2 cellular contexts compared by ENCODE assay signal in the genomic region with DNA sequence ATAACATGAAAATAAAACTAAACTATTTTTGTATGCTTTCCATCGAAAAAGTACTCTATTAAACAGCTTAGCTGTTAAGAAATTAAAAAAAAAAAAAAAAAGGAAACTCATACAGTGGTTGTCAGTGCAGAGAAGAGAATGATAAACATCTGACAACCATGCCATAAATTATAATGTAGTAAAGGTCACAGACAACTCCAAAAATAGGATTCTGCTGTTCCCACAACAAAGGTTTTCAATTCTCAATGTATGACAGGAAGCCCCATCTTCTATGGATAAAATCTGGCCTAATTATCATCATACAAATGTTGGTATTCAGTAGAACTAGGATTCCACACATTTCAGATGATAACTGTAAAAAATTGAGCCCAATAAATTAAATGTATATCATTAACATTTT.
TF ChIP-seq lines count a peak whose summit lies in the region.

No MANE protein-coding gene starts in this region.

TF ChIP-seq in SK-N-SH, 30 proteins besides CTCF, POLR2A, EP300 and RAD21:
- TF ChIP-seq MEF2A (IDR thresholded peaks at IDR 0.05; ENCODE audit: borderline replicate concordance, low read depth): peak; percentile 15; the same call in 1 of the 2 replicates
- TF ChIP-seq, protein P1, sequence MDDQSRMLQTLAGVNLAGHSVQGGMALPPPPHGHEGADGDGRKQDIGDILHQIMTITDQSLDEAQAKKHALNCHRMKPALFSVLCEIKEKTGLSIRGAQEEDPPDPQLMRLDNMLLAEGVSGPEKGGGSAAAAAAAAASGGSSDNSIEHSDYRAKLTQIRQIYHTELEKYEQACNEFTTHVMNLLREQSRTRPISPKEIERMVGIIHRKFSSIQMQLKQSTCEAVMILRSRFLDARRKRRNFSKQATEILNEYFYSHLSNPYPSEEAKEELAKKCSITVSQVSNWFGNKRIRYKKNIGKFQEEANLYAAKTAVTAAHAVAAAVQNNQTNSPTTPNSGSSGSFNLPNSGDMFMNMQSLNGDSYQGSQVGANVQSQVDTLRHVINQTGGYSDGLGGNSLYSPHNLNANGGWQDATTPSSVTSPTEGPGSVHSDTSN (IDR thresholded peaks at IDR 0.05): 0 out of 2 replicates have a peak, but pooled peaks have one; percentile 29
- TF ChIP-seq, protein P2, sequence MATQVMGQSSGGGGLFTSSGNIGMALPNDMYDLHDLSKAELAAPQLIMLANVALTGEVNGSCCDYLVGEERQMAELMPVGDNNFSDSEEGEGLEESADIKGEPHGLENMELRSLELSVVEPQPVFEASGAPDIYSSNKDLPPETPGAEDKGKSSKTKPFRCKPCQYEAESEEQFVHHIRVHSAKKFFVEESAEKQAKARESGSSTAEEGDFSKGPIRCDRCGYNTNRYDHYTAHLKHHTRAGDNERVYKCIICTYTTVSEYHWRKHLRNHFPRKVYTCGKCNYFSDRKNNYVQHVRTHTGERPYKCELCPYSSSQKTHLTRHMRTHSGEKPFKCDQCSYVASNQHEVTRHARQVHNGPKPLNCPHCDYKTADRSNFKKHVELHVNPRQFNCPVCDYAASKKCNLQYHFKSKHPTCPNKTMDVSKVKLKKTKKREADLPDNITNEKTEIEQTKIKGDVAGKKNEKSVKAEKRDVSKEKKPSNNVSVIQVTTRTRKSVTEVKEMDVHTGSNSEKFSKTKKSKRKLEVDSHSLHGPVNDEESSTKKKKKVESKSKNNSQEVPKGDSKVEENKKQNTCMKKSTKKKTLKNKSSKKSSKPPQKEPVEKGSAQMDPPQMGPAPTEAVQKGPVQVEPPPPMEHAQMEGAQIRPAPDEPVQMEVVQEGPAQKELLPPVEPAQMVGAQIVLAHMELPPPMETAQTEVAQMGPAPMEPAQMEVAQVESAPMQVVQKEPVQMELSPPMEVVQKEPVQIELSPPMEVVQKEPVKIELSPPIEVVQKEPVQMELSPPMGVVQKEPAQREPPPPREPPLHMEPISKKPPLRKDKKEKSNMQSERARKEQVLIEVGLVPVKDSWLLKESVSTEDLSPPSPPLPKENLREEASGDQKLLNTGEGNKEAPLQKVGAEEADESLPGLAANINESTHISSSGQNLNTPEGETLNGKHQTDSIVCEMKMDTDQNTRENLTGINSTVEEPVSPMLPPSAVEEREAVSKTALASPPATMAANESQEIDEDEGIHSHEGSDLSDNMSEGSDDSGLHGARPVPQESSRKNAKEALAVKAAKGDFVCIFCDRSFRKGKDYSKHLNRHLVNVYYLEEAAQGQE (IDR thresholded peaks at IDR 0.05; ENCODE audit: low read depth, low read length): no peak

TF ChIP-seq in SK-N-SH treated with all-trans-retinoic acid at 6 μM for 48 hours, 23 proteins besides CTCF, POLR2A, EP300 and RAD21:
- TF ChIP-seq, protein P3, sequence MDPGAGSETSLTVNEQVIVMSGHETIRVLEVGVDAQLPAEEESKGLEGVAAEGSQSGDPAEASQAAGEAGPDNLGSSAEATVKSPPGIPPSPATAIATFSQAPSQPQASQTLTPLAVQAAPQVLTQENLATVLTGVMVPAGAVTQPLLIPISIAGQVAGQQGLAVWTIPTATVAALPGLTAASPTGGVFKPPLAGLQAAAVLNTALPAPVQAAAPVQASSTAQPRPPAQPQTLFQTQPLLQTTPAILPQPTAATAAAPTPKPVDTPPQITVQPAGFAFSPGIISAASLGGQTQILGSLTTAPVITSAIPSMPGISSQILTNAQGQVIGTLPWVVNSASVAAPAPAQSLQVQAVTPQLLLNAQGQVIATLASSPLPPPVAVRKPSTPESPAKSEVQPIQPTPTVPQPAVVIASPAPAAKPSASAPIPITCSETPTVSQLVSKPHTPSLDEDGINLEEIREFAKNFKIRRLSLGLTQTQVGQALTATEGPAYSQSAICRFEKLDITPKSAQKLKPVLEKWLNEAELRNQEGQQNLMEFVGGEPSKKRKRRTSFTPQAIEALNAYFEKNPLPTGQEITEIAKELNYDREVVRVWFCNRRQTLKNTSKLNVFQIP (CRISPR knock-in tag; IDR thresholded peaks at IDR 0.05; ENCODE audit: borderline replicate concordance, low read depth): no peak
- no peak for TF ChIP-seq ZNF565 (CRISPR knock-in tag; conservative IDR thresholded peaks at IDR 0.05; ENCODE audit: low read depth)
- no peak for TF ChIP-seq ISL1 (CRISPR knock-in tag; IDR thresholded peaks at IDR 0.05)
- TF ChIP-seq, protein P4, sequence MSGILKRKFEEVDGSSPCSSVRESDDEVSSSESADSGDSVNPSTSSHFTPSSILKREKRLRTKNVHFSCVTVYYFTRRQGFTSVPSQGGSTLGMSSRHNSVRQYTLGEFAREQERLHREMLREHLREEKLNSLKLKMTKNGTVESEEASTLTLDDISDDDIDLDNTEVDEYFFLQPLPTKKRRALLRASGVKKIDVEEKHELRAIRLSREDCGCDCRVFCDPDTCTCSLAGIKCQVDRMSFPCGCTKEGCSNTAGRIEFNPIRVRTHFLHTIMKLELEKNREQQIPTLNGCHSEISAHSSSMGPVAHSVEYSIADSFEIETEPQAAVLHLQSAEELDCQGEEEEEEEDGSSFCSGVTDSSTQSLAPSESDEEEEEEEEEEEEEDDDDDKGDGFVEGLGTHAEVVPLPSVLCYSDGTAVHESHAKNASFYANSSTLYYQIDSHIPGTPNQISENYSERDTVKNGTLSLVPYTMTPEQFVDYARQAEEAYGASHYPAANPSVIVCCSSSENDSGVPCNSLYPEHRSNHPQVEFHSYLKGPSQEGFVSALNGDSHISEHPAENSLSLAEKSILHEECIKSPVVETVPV (CRISPR knock-in tag; IDR thresholded peaks at IDR 0.05): no peak
- TF ChIP-seq TCF4 (CRISPR knock-in tag; IDR thresholded peaks at IDR 0.05; ENCODE audit: borderline replicate concordance): no peak
- TF ChIP-seq ZC3H10 (CRISPR knock-in tag; IDR thresholded peaks at IDR 0.05): no peak
- no peak for TF ChIP-seq TOX (CRISPR knock-in tag; IDR thresholded peaks at IDR 0.05; ENCODE audit: borderline replicate concordance)
- TF ChIP-seq ZNF8 (CRISPR knock-in tag; IDR thresholded peaks at IDR 0.05): no peak
